Comparison of ENCODE assay signal across 20 cellular contexts in genomic region chr7:147197006-147197405, GRCh38.
DNase-seq lines count a peak whose midpoint lies in the region; FAIRE-seq and TF ChIP-seq lines count a peak whose summit lies in the region.
"Had no signal": no experiment of that assay in that cellular context is flagged by ENCODE, and none has a peak within 500 bp of the region (broad histone marks: within the 10 kb centered on the region; RNA-seq: fewer than 3 reads in every experiment).

No MANE protein-coding gene starts in this region.

- H3K27me3 ChIP-seq in MM.1S (replicated peaks; ENCODE audit: insufficient read depth, low read length) = no peaks in the 10 kb centered on the region
- no peaks in the 10 kb centered on the region for H3K27me3 ChIP-seq in PC-9 (ENCODE audit: insufficient read depth, low read depth)
- no peaks in the 10 kb centered on the region for H3K27me3 ChIP-seq in osteoblast (ENCODE audit: insufficient read depth, low read length)
- no peaks in the 10 kb centered on the region for H3K27me3 ChIP-seq in small intestine (ENCODE audit: control insufficient read depth in 2 of 2, insufficient read depth in 2 of 2, low read length in 2 of 2)
- H3K27me3 ChIP-seq: pancreas had no signal

- H3K4me1 ChIP-seq in MM.1S (ENCODE audit: low read length) (no peaks in the 10 kb centered on the region), PC-9 (replicated peaks; ENCODE audit: insufficient read depth) (0 out of 2 replicates have a peak, but pooled peaks cover 6% of the 10 kb centered on the region), osteoblast (ENCODE audit: insufficient read depth, low read length) (no peaks in the 10 kb centered on the region), small intestine (ENCODE audit: control insufficient read depth in 2 of 2, insufficient read depth in 1 of 2, low read depth in 1 of 2, low read length in 1 of 2) (no peaks in the 10 kb centered on the region)
- H3K4me1 ChIP-seq: pancreas had no signal

- H2AFZ ChIP-seq in MM.1S (ENCODE audit: low read length) = peak overlapping the region; percentile 87
- peak overlapping the region; percentile 86 for H2AFZ ChIP-seq in PC-9
- H2AFZ ChIP-seq in osteoblast (ENCODE audit: low read length) = no peak overlapping the region

- no peaks in the 10 kb centered on the region for H3K79me2 ChIP-seq in MM.1S (ENCODE audit: low read length)
- no peaks in the 10 kb centered on the region for H3K79me2 ChIP-seq in PC-9 (ENCODE audit: low read depth)
- no peaks in the 10 kb centered on the region for H3K79me2 ChIP-seq in osteoblast (ENCODE audit: insufficient read depth, low read length)

- H3K9me2 ChIP-seq in MM.1S (replicated peaks; ENCODE audit: insufficient read depth, low read length) (no peaks in the 10 kb centered on the region), PC-9 (ENCODE audit: insufficient read depth) (no peaks in the 10 kb centered on the region; the same call in 1 of the 2 replicates)

- BruUV-seq in PC-9 (replicated peaks; lab: Mats Ljungman, UMichigan) = no TSS peak

- no peak overlapping the region for H3K4me3 Mint-ChIP-seq in immature natural killer cell
- H3K4me3 Mint-ChIP-seq: activated T-helper 1 cell treated with anti-CD3 and anti-CD28 coated beads, Interleukin-12 subunit alpha, Interleukin-12 subunit beta, Interleukin-2, Interleukin-4 antibody, amounts not matched to agents 30 ng/mL and 10 ng/mL and 1 ng/mL, durations not matched to agents 14 hours and 24 hours and 36 hours; CD4-positive, alpha-beta memory T cell; stimulated activated memory B cell treated with anti-CD40 and anti-IgM and Interleukin-4, amounts not matched to agents 10 μg/mL and 1 μg/mL and 100 μg/mL, for 72 hours; type B pancreatic cell; WTC11 had no signal

- DNase-seq in NCI-H2227 treated with DMSO at 0.1 percent for 48 hours (lab: John Stamatoyannopoulos, UW) (peak; percentile 30), NCI-H2227 (lab: John Stamatoyannopoulos, UW; ENCODE audit: unreplicated experiment) (no peak), MM.1S (peak; percentile 60), PC-9 (no peak), osteoblast (ENCODE audit: insufficient read length, low spot score, missing footprints) (no peak), HT-29 (ENCODE audit: low spot score) (no peak), small intestine (no peak), immature natural killer cell (no peak)
- DNase-seq: caudate nucleus; CD4-positive, alpha-beta memory T cell; effector memory CD4-positive, alpha-beta T cell; hypothalamus; mucosa of descending colon; pancreas had no signal

- H3K9me3 Mint-ChIP-seq in immature natural killer cell = peaks cover 3 to 30% (median 17%) of the 10 kb centered on the region in 6 donors
- H3K9me3 Mint-ChIP-seq: type B pancreatic cell had no signal

- no peak overlapping the region for H3K27ac ChIP-seq in MM.1S (ENCODE audit: low read length)
- no peak overlapping the region for H3K27ac ChIP-seq in PC-9
- H3K27ac ChIP-seq in osteoblast (ENCODE audit: low read depth, low read length) = no peak overlapping the region
- no peak overlapping the region for H3K27ac ChIP-seq in small intestine (ENCODE audit: low read depth in 1 of 2, low read length in 1 of 2)
- H3K27ac ChIP-seq: pancreas, skin epidermis had no signal

- H3K4me3 ChIP-seq in MM.1S (ENCODE audit: low read length) (peak overlapping the region; percentile 50), PC-9 (peak overlapping the region; percentile 55), osteoblast (ENCODE audit: insufficient read depth, low read length) (peak overlapping the region; percentile 4), small intestine (ENCODE audit: low read depth in 1 of 2, low read length in 2 of 2) (no peak overlapping the region)
- H3K4me3 ChIP-seq: K562, mucosa of descending colon, pancreas, skin epidermis had no signal

- TF ChIP-seq CTCF in MM.1S (IDR thresholded peaks at IDR 0.05; ENCODE audit: low read length) (no peak), PC-9 (conservative IDR thresholded peaks at IDR 0.05) (no peak), osteoblast (IDR thresholded peaks at IDR 0.05; ENCODE audit: extremely low read depth, low read depth, low read length) (no peak)

- FAIRE-seq in small intestine (lab: Jason Lieb, UNC) = no peak
- FAIRE-seq: K562, pancreas had no signal

- CTCF ChIA-PET in PC-9 (lab: Charles Lee) = no interaction called here

- H3K4me1 Mint-ChIP-seq in immature natural killer cell = no peaks in the 10 kb centered on the region
- H3K4me1 Mint-ChIP-seq: CD4-positive, alpha-beta memory T cell; stimulated activated memory B cell treated with anti-CD40 and anti-IgM and Interleukin-4, amounts not matched to agents 10 μg/mL and 1 μg/mL and 100 μg/mL, for 72 hours had no signal

- POLR2A ChIA-PET in PC-9 (lab: Charles Lee; ENCODE audit: unreplicated experiment) = no interaction called here

- H3K4me2 ChIP-seq in MM.1S (ENCODE audit: low read depth, low read length) = peak overlapping the region; percentile 36
- peak overlapping the region; percentile 80 for H3K4me2 ChIP-seq in PC-9
- no peak overlapping the region for H3K4me2 ChIP-seq in osteoblast (ENCODE audit: insufficient read depth, low read length)

- H3K36me3 Mint-ChIP-seq in immature natural killer cell = no peaks in the 10 kb centered on the region
- H3K36me3 Mint-ChIP-seq: CD4-positive, alpha-beta memory T cell; stimulated activated memory B cell treated with anti-CD40 and anti-IgM and Interleukin-4, amounts not matched to agents 10 μg/mL and 1 μg/mL and 100 μg/mL, for 72 hours; type B pancreatic cell; WTC11 had no signal

- intact Hi-C loops in PC-9 (cut with micrococcal nuclease; ENCODE audit: unreplicated experiment) = no loop called here

- no peaks in the 10 kb centered on the region for H3F3A ChIP-seq in MM.1S (ENCODE audit: insufficient read depth, low read length)
- no peaks in the 10 kb centered on the region; the same call in 1 of the 2 replicates for H3F3A ChIP-seq in PC-9 (ENCODE audit: insufficient read depth, low read depth)

- no peak overlapping the region for H3K27ac Mint-ChIP-seq in immature natural killer cell
- H3K27ac Mint-ChIP-seq: activated T-helper 1 cell treated with anti-CD3 and anti-CD28 coated beads, Interleukin-12 subunit alpha, Interleukin-12 subunit beta, Interleukin-2, Interleukin-4 antibody, amounts not matched to agents 30 ng/mL and 10 ng/mL and 1 ng/mL, durations not matched to agents 14 hours and 24 hours and 36 hours; CD4-positive, alpha-beta memory T cell; stimulated activated memory B cell treated with anti-CD40 and anti-IgM and Interleukin-4, amounts not matched to agents 10 μg/mL and 1 μg/mL and 100 μg/mL, for 72 hours; type B pancreatic cell; WTC11 had no signal

- 75 to 89% (median 82%) methylated on average over 7 of the region's 7 CpGs for WGBS in small intestine, 3 donors

- H3K36me3 ChIP-seq in MM.1S (replicated peaks; ENCODE audit: insufficient read depth, low read length) = no peaks in the 10 kb centered on the region
- H3K36me3 ChIP-seq in PC-9 (ENCODE audit: low read depth) = no peaks in the 10 kb centered on the region
- no peaks in the 10 kb centered on the region for H3K36me3 ChIP-seq in osteoblast (ENCODE audit: insufficient read depth, low read length)
- no peaks in the 10 kb centered on the region for H3K36me3 ChIP-seq in small intestine (ENCODE audit: control insufficient read depth in 2 of 2, insufficient read depth in 2 of 2, low read length in 2 of 2)
- H3K36me3 ChIP-seq: pancreas had no signal

- H3K9me3 ChIP-seq in MM.1S (replicated peaks; ENCODE audit: insufficient read depth, low read length) (no peaks in the 10 kb centered on the region), PC-9 (ENCODE audit: insufficient read depth, low read depth) (no peaks in the 10 kb centered on the region; the same call in 1 of the 2 replicates), osteoblast (ENCODE audit: low read depth, low read length) (no peaks in the 10 kb centered on the region), small intestine (ENCODE audit: control insufficient read depth, low read depth) (no peaks in the 10 kb centered on the region)
- H3K9me3 ChIP-seq: pancreas had no signal

- H3K27me3 Mint-ChIP-seq in immature natural killer cell (ENCODE audit: low read depth in 3 of 3) = no peaks in the 10 kb centered on the region
- H3K27me3 Mint-ChIP-seq: CD4-positive, alpha-beta memory T cell; stimulated activated memory B cell treated with anti-CD40 and anti-IgM and Interleukin-4, amounts not matched to agents 10 μg/mL and 1 μg/mL and 100 μg/mL, for 72 hours; type B pancreatic cell had no signal

- no peak overlapping the region; the same call in 1 of the 2 replicates for H3K9ac ChIP-seq in MM.1S (ENCODE audit: low read length)

- no peaks in the 10 kb centered on the region for H4K20me1 ChIP-seq in MM.1S (ENCODE audit: insufficient read depth, low read length)
- H4K20me1 ChIP-seq in PC-9 (ENCODE audit: insufficient read depth) = no peaks in the 10 kb centered on the region; the same call in 1 of the 2 replicates
- no peaks in the 10 kb centered on the region for H4K20me1 ChIP-seq in osteoblast (ENCODE audit: insufficient read depth, low read length)

Comparison
In these comparisons a context has a peak if more than half of its experiments do, and no peak if none do; other contexts are left out.
1. DNase-seq: peak in NCI-H2227 treated with DMSO at 0.1 percent for 48 hours (single experiment) and MM.1S (single experiment); none in NCI-H2227 (single experiment), PC-9 (0 of 2), osteoblast (single experiment), HT-29 (single experiment), small intestine (single experiment) and immature natural killer cell (0 of 3).
2. H3K4me3 ChIP-seq: peak in MM.1S (single experiment), PC-9 (single experiment) and osteoblast (single experiment); none in small intestine (0 of 2).